In genomic region chr5:86570427-86571083, GRCh38 we compare ENCODE assay signal across 20 cellular contexts. TPM values are rescaled to one million over a fixed set of nuclear protein-coding genes. Genes with fewer than 3 reads are reported as not detected.
A peak's percentile ranks its signal among the peaks of the same experiment; 100 is the strongest.
DNase-seq lines count a peak whose midpoint lies in the region; ATAC-seq and TF ChIP-seq lines count a peak whose summit lies in the region.
"Had no signal": no experiment of that assay in that cellular context is flagged by ENCODE, and none has a peak within 500 bp of the region (broad histone marks: within the 10 kb centered on the region; RNA-seq: fewer than 3 reads in every experiment).

No MANE protein-coding gene starts in this region.

- no peak overlapping the region for H3K4me2 ChIP-seq in GM23338
- H3K4me2 ChIP-seq in PC-3 (ENCODE audit: low read length), result peak overlapping the region; percentile 90
- H3K4me2 ChIP-seq in PC-9, result no peak overlapping the region

- TF ChIP-seq CTCF in C4-2B (conservative IDR thresholded peaks at IDR 0.05), result no peak
- no peak for TF ChIP-seq CTCF in GM23338 (conservative IDR thresholded peaks at IDR 0.05; ENCODE audit: low read depth in 2 of 2)
- TF ChIP-seq CTCF in PC-3 (conservative IDR thresholded peaks at IDR 0.05; ENCODE audit: low read depth, low read length), result no peak
- no peak for TF ChIP-seq CTCF in nephron progenitor cell (IDR thresholded peaks at IDR 0.05)
- TF ChIP-seq CTCF in PC-9 (conservative IDR thresholded peaks at IDR 0.05), result no peak
- no peak for TF ChIP-seq CTCF in suprapubic skin (IDR thresholded peaks at IDR 0.05)

- H3K27ac ChIP-seq in C4-2B, result peak overlapping the region; percentile 19; the same call in 1 of the 2 replicates
- H3K27ac ChIP-seq in GM23338 (ENCODE audit: low read depth), result no peak overlapping the region
- no peak overlapping the region for H3K27ac ChIP-seq in PC-3 (ENCODE audit: low read length)
- no peak overlapping the region for H3K27ac ChIP-seq in PC-9
- no peak overlapping the region for H3K27ac ChIP-seq in suprapubic skin
- H3K27ac ChIP-seq: coronary artery, left lung, WERI-Rb-1 had no signal

- 0 out of 3 replicates have a peak, but pooled peaks cover 2% of the 10 kb centered on the region for H3K4me1 Mint-ChIP-seq in GM23338
- H3K4me1 Mint-ChIP-seq in nephron progenitor cell, result no peaks in the 10 kb centered on the region
- H3K4me1 Mint-ChIP-seq: CD14-positive monocyte, naive B cell had no signal

- H3F3A ChIP-seq in GM23338 (replicated peaks; ENCODE audit: low read depth) (no peaks in the 10 kb centered on the region), PC-3 (ENCODE audit: low read length, unreplicated experiment) (no peaks in the 10 kb centered on the region), PC-9 (ENCODE audit: insufficient read depth, low read depth) (no peaks in the 10 kb centered on the region)

- H3K36me3 Mint-ChIP-seq in GM23338 (ENCODE audit: low read depth) (peaks cover 4% of the 10 kb centered on the region; the same call in 2 of the 3 replicates), nephron progenitor cell (ENCODE audit: low read depth) (no peaks in the 10 kb centered on the region)
- H3K36me3 Mint-ChIP-seq: CD14-positive monocyte, immature natural killer cell, naive B cell had no signal

- H3K27ac Mint-ChIP-seq in GM23338, result no peak overlapping the region
- peak overlapping the region; percentile 66 for H3K27ac Mint-ChIP-seq in nephron progenitor cell
- H3K27ac Mint-ChIP-seq: CD14-positive monocyte; effector memory CD8-positive, alpha-beta T cell; naive B cell; T-helper 2 cell treated with Interferon-gamma antibody and Interleukin-4, amounts not matched to agents 5 μg/mL and 100 μg/mL, for 36 hours had no signal

- H3K4me3 Mint-ChIP-seq in GM23338 (no peak overlapping the region), nephron progenitor cell (no peak overlapping the region)
- H3K4me3 Mint-ChIP-seq: CD14-positive monocyte; effector memory CD8-positive, alpha-beta T cell; immature natural killer cell; naive B cell; T-helper 2 cell treated with Interferon-gamma antibody and Interleukin-4, amounts not matched to agents 5 μg/mL and 100 μg/mL, for 36 hours had no signal

- H3K79me2 ChIP-seq in GM23338 (replicated peaks; ENCODE audit: insufficient read depth), result no peaks in the 10 kb centered on the region
- H3K79me2 ChIP-seq in PC-3 (ENCODE audit: low read length), result no peaks in the 10 kb centered on the region
- no peaks in the 10 kb centered on the region for H3K79me2 ChIP-seq in PC-9 (ENCODE audit: low read depth)

- WGBS in suprapubic skin, result 93% methylated on average over 18 of the region's 20 CpGs

- TF ChIP-seq EP300 in suprapubic skin (IDR thresholded peaks at IDR 0.05), result no peak

- H3K9me2 ChIP-seq in GM23338 (ENCODE audit: insufficient read depth) (no peaks in the 10 kb centered on the region), PC-3 (replicated peaks; ENCODE audit: low read length) (no peaks in the 10 kb centered on the region), PC-9 (ENCODE audit: insufficient read depth) (no peaks in the 10 kb centered on the region)

- H3K27me3 Mint-ChIP-seq in GM23338 (ENCODE audit: insufficient read depth, low read depth, poor library complexity) (no peaks in the 10 kb centered on the region), nephron progenitor cell (ENCODE audit: low read depth, poor library complexity) (peaks cover 2% of the 10 kb centered on the region)
- H3K27me3 Mint-ChIP-seq: naive B cell had no signal

- POLR2A ChIA-PET in PC-3 (lab: Charles Lee; ENCODE audit: unreplicated experiment) (interaction anchor here (0.6 kb wide), 1 partner anchor 98 kb away, joined by 3 read pairs; no protein-coding TSS in a partner anchor), PC-9 (lab: Charles Lee; ENCODE audit: unreplicated experiment) (no interaction called here)

- CTCF ChIA-PET in PC-3 (lab: Charles Lee), result no interaction called here
- CTCF ChIA-PET in PC-9 (lab: Charles Lee), result no interaction called here

- intact Hi-C loops in PC-3 (cut with micrococcal nuclease) (no loop called here), PC-9 (cut with micrococcal nuclease; ENCODE audit: unreplicated experiment) (no loop called here)

- H3K27me3 ChIP-seq in GM23338 (ENCODE audit: insufficient read depth), result no peaks in the 10 kb centered on the region
- H3K27me3 ChIP-seq in PC-3 (ENCODE audit: low read length), result no peaks in the 10 kb centered on the region
- H3K27me3 ChIP-seq in PC-9 (ENCODE audit: insufficient read depth, low read depth), result no peaks in the 10 kb centered on the region
- H3K27me3 ChIP-seq in suprapubic skin, result no peaks in the 10 kb centered on the region
- H3K27me3 ChIP-seq: left lung had no signal

- no peaks in the 10 kb centered on the region for H3K36me3 ChIP-seq in GM23338 (ENCODE audit: insufficient read depth)
- H3K36me3 ChIP-seq in PC-3 (ENCODE audit: low read depth, low read length), result no peaks in the 10 kb centered on the region
- H3K36me3 ChIP-seq in PC-9 (ENCODE audit: low read depth), result no peaks in the 10 kb centered on the region
- H3K36me3 ChIP-seq in suprapubic skin, result no peaks in the 10 kb centered on the region
- H3K36me3 ChIP-seq: left lung, WERI-Rb-1 had no signal

- no peaks in the 10 kb centered on the region for H4K20me1 ChIP-seq in GM23338 (replicated peaks; ENCODE audit: insufficient read depth)
- H4K20me1 ChIP-seq in PC-3 (ENCODE audit: low read length), result no peaks in the 10 kb centered on the region
- H4K20me1 ChIP-seq in PC-9 (ENCODE audit: insufficient read depth), result no peaks in the 10 kb centered on the region

- peak overlapping the region; percentile 53 for H3K9ac ChIP-seq in PC-3 (ENCODE audit: low read length)

- no peaks in the 10 kb centered on the region for H3K4me1 ChIP-seq in GM23338 (ENCODE audit: insufficient read depth)
- peaks cover 6% of the 10 kb centered on the region for H3K4me1 ChIP-seq in PC-3 (ENCODE audit: insufficient read depth, low read length)
- H3K4me1 ChIP-seq in PC-9 (replicated peaks; ENCODE audit: insufficient read depth), result no peaks in the 10 kb centered on the region
- H3K4me1 ChIP-seq in suprapubic skin, result no peaks in the 10 kb centered on the region
- H3K4me1 ChIP-seq: left lung had no signal

- BruUV-seq in PC-3 (replicated peaks; lab: Mats Ljungman, UMichigan) (TSS peak; percentile 52), PC-9 (replicated peaks; lab: Mats Ljungman, UMichigan) (no TSS peak)

- H3K9me3 Mint-ChIP-seq in GM23338 (peaks cover 10% of the 10 kb centered on the region; the same call in 2 of the 3 replicates), nephron progenitor cell (peaks cover 12% of the 10 kb centered on the region)
- H3K9me3 Mint-ChIP-seq: T-helper 2 cell treated with Interferon-gamma antibody and Interleukin-4, amounts not matched to agents 5 μg/mL and 100 μg/mL, for 36 hours had no signal

- H2AFZ ChIP-seq in GM23338 (peak overlapping the region; percentile 80; the same call in 1 of the 2 replicates), PC-3 (ENCODE audit: low read length) (peak overlapping the region; percentile 99), PC-9 (no peak overlapping the region)

- no peak for ATAC-seq in GM23338
- ATAC-seq in PC-3, result peak; percentile 98
- ATAC-seq in HG03460 (IDR thresholded peaks at IDR 0.05; ENCODE audit: unreplicated experiment), result no peak
- ATAC-seq: effector memory CD8-positive, alpha-beta T cell; esophagus mucosa; left lung had no signal

- DNase-seq in GM23338 (ENCODE audit: low spot score), result no peak
- DNase-seq in PC-3, result peak; percentile 77
- DNase-seq in nephron progenitor cell, result no peak
- no peak for DNase-seq in PC-9
- DNase-seq in suprapubic skin (ENCODE audit: low spot score in 2 of 2), result no peak
- DNase-seq: activated naive CD4-positive, alpha-beta T cell treated with anti-CD3 and anti-CD28 coated beads, Interleukin-2, amount 50 U/mL, for 16 hours; effector memory CD8-positive, alpha-beta T cell; HCEC 1CT; hippocampal formation; immature natural killer cell; left lung; naive B cell; occipital lobe; WERI-Rb-1 had no signal

- H3K9me3 ChIP-seq in PC-3 (ENCODE audit: low read length), result no peaks in the 10 kb centered on the region
- H3K9me3 ChIP-seq in PC-9 (ENCODE audit: insufficient read depth, low read depth), result no peaks in the 10 kb centered on the region
- no peaks in the 10 kb centered on the region for H3K9me3 ChIP-seq in suprapubic skin
- H3K9me3 ChIP-seq: left lung had no signal

- H3K4me3 ChIP-seq in GM23338 (no peak overlapping the region), PC-3 (ENCODE audit: low read length) (peak overlapping the region; percentile 86), PC-9 (no peak overlapping the region), suprapubic skin (no peak overlapping the region)
- H3K4me3 ChIP-seq: coronary artery, left lung had no signal

- no peak for TF ChIP-seq POLR2A in suprapubic skin (IDR thresholded peaks at IDR 0.05)

TF ChIP-seq in GM23338, 12 proteins besides CTCF, POLR2A, EP300 and RAD21 (continues in another document):
- TF ChIP-seq EZH2 (IDR thresholded peaks at IDR 0.05; ENCODE audit: low read depth, unreplicated experiment), result no peak
- no peak for TF ChIP-seq STAT1 (IDR thresholded peaks at IDR 0.05; ENCODE audit: unreplicated experiment)
- TF ChIP-seq EZH2phosphoT487 (IDR thresholded peaks at IDR 0.05; ENCODE audit: unreplicated experiment), result no peak
- no peak for TF ChIP-seq REST (IDR thresholded peaks at IDR 0.05; ENCODE audit: unreplicated experiment)

RNA-seq across cellular contexts. Expression of gene COX7C, which starts 47.2 kb away (rescaled TPM):
- 842 and 1,082 TPM in 2 replicates for total RNA-seq in GM23338 (2014; rRNA removed; shearing (Covaris generic))
- 4,717 and 5,583 TPM in 2 replicates for polyA plus RNA-seq in GM23338 (2016; fragmentation: Nextera tagmentation; extraction: Ambion mirVana)
- total RNA-seq in PC-3 (2014; rRNA removed) (568 and 659 TPM in 2 replicates), PC-9 (2021) (376 and 489 TPM in 2 replicates), suprapubic skin (100 to 1,000 TPM; 245 to 556 (median 426) TPM)
